8 cellular contexts compared by ENCODE assay signal in genomic region chr6:99426454-99426762, GRCh38. TPM values are rescaled to one million over a fixed set of nuclear protein-coding genes. Genes with fewer than 3 reads are reported as not detected.
DNase-seq lines count a peak whose midpoint lies in the region; ATAC-seq and TF ChIP-seq lines count a peak whose summit lies in the region.

No MANE protein-coding gene starts in this region.

- peaks cover 59% of the 10 kb centered on the region for H3K79me2 ChIP-seq in SK-N-SH (ENCODE audit: insufficient read depth)

- DNase-seq in SK-N-SH (no peak), adrenal gland (no peak), left kidney (ENCODE audit: low read depth, low spot score) (peak; percentile 19), suprapubic skin (ENCODE audit: low spot score in 2 of 2) (no peak)

- TF ChIP-seq POLR2A in adrenal gland (IDR thresholded peaks at IDR 0.05) (no peak), suprapubic skin (IDR thresholded peaks at IDR 0.05) (no peak)

- H3K9me3 ChIP-seq in SK-N-SH (no peaks in the 10 kb centered on the region), adrenal gland (replicated peaks in 1 of 3) (no peaks in the 10 kb centered on the region), suprapubic skin (no peaks in the 10 kb centered on the region)

- no peak for ATAC-seq in SK-N-SH treated with all-trans-retinoic acid at 6 μM for 48 hours
- no peak for ATAC-seq in GM19467 (IDR thresholded peaks at IDR 0.05; ENCODE audit: unreplicated experiment)
- no peak for ATAC-seq in GM19324 (IDR thresholded peaks at IDR 0.05; ENCODE audit: low FRiP score, unreplicated experiment)
- ATAC-seq in GM18868 (IDR thresholded peaks at IDR 0.05; ENCODE audit: unreplicated experiment), result no peak

- H3K4me1 ChIP-seq in SK-N-SH (ENCODE audit: control insufficient read depth in 1 of 2, insufficient read depth in 2 of 2, low read depth in 1 of 2, low read length in 1 of 2) (peaks cover 8 to 13% of the 10 kb centered on the region in 2 experiments), adrenal gland (replicated peaks in 1 of 2) (peaks cover 20 to 53% of the 10 kb centered on the region in 2 donors), suprapubic skin (peaks cover 53% of the 10 kb centered on the region)

- no peak for TF ChIP-seq RAD21 in SK-N-SH (IDR thresholded peaks at IDR 0.05; ENCODE audit: low read length)

- H3K9me2 ChIP-seq in SK-N-SH, result no peaks in the 10 kb centered on the region

- H3K4me2 ChIP-seq in SK-N-SH, result peak overlapping the region; percentile 77

- POLR2A ChIA-PET in SK-N-SH (lab: Yijun Ruan, JAX), result no interaction called here

- H2AFZ ChIP-seq in SK-N-SH (ENCODE audit: low read depth), result peak overlapping the region; percentile 75

- TF ChIP-seq CTCF in SK-N-SH (IDR thresholded peaks at IDR 0.05) (no peak), adrenal gland (IDR thresholded peaks at IDR 0.05) (no peak), suprapubic skin (IDR thresholded peaks at IDR 0.05) (no peak)

- no peaks in the 10 kb centered on the region for H3K27me3 ChIP-seq in SK-N-SH (ENCODE audit: insufficient read depth)
- H3K27me3 ChIP-seq in adrenal gland, result no peaks in the 10 kb centered on the region
- H3K27me3 ChIP-seq in suprapubic skin, result no peaks in the 10 kb centered on the region

- H3F3A ChIP-seq in SK-N-SH (replicated peaks; ENCODE audit: insufficient read depth), result peaks cover 16% of the 10 kb centered on the region

- CTCF ChIA-PET in SK-N-SH (lab: Yijun Ruan, JAX), result interaction anchor here (0.6 to 2.6 kb wide), 15 partner anchors 8 to 184 kb away, joined by 3 to 28 read pairs (median 5); partner anchors contain the start of gene FAXC

- H3K4me3 ChIP-seq in SK-N-SH (ENCODE audit: low read depth in 2 of 2, low read length in 1 of 2) (peak overlapping the region; percentile 90 to 99), adrenal gland (peak overlapping the region in 2 of 4 donors; percentile 76 to 98), suprapubic skin (peak overlapping the region; percentile 85)

- peaks cover 10 to 12% of the 10 kb centered on the region in 2 experiments for H3K36me3 ChIP-seq in SK-N-SH (replicated peaks in 1 of 2; ENCODE audit: control insufficient read depth in 1 of 2, insufficient read depth in 2 of 2, low read length in 1 of 2)
- H3K36me3 ChIP-seq in adrenal gland (replicated peaks in 1 of 2), result peaks cover 0 to 9% of the 10 kb centered on the region in 2 donors
- peaks cover 6% of the 10 kb centered on the region for H3K36me3 ChIP-seq in suprapubic skin

- no peak for TF ChIP-seq EP300 in SK-N-SH (IDR thresholded peaks at IDR 0.05; ENCODE audit: borderline replicate concordance in 1 of 2, low read depth in 1 of 2, low read length in 1 of 2)
- no peak for TF ChIP-seq EP300 in suprapubic skin (IDR thresholded peaks at IDR 0.05)

- H3K27ac ChIP-seq in SK-N-SH (ENCODE audit: low read depth in 2 of 2, low read length in 1 of 2), result peak overlapping the region; percentile 97 to 99
- peak overlapping the region; percentile 88 to 99 (median 98) for H3K27ac ChIP-seq in adrenal gland
- peak overlapping the region; percentile 100 for H3K27ac ChIP-seq in suprapubic skin

- H3K9ac ChIP-seq in SK-N-SH, result peak overlapping the region; percentile 94

- peaks cover 31% of the 10 kb centered on the region for H4K20me1 ChIP-seq in SK-N-SH (ENCODE audit: insufficient read depth)

- WGBS in SK-N-SH (ENCODE audit: low lambda C conversion rate), result 42% methylated on average over 4 of the region's 4 CpGs
- WGBS in adrenal gland, 4 donors, result 18 to 40% (median 24%) methylated on average over 4 of the region's 4 CpGs
- 27% methylated on average over 4 of the region's 4 CpGs for WGBS in suprapubic skin

- intact Hi-C loops in adrenal gland (cut with DNase I), result no loop called here

TF ChIP-seq in SK-N-SH, 30 proteins besides CTCF, POLR2A, EP300 and RAD21 (continues in another document):
- TF ChIP-seq RFX5 (IDR thresholded peaks at IDR 0.05; ENCODE audit: low read length), result no peak
- TF ChIP-seq POLR2AphosphoS5 (IDR thresholded peaks at IDR 0.05; ENCODE audit: low read depth, low read length), result no peak
- TF ChIP-seq USF2 (IDR thresholded peaks at IDR 0.05; ENCODE audit: borderline replicate concordance, low read depth, low read length), result no peak
- no peak for TF ChIP-seq NRF1 (IDR thresholded peaks at IDR 0.05; ENCODE audit: low read depth, low read length)
- no peak for TF ChIP-seq RXRA (IDR thresholded peaks at IDR 0.05; ENCODE audit: borderline replicate concordance, low read depth)
- no peak for TF ChIP-seq EZH2phosphoT487 (IDR thresholded peaks at IDR 0.05; ENCODE audit: borderline replicate concordance, low read depth)
- no peak for TF ChIP-seq FOXM1 (IDR thresholded peaks at IDR 0.05; ENCODE audit: low read depth)
- no peak for TF ChIP-seq TEAD4 (IDR thresholded peaks at IDR 0.05; ENCODE audit: borderline replicate concordance, insufficient read depth)
- TF ChIP-seq RCOR1 (IDR thresholded peaks at IDR 0.05; ENCODE audit: low read length), result no peak

TF ChIP-seq in SK-N-SH treated with all-trans-retinoic acid at 6 μM for 48 hours, 23 proteins besides CTCF, POLR2A, EP300 and RAD21:
- TF ChIP-seq OSR1 (CRISPR knock-in tag; IDR thresholded peaks at IDR 0.05), result no peak
- TF ChIP-seq ARNTL (CRISPR knock-in tag; IDR thresholded peaks at IDR 0.05; ENCODE audit: borderline replicate concordance, low read depth), result no peak
- no peak for TF ChIP-seq PPARA (CRISPR knock-in tag; IDR thresholded peaks at IDR 0.05; ENCODE audit: borderline replicate concordance)
- no peak for TF ChIP-seq ZFP30 (CRISPR knock-in tag; IDR thresholded peaks at IDR 0.05)
- no peak for TF ChIP-seq ZNF565 (CRISPR knock-in tag; conservative IDR thresholded peaks at IDR 0.05; ENCODE audit: low read depth)
- no peak for TF ChIP-seq ZC3H10 (CRISPR knock-in tag; IDR thresholded peaks at IDR 0.05)
- no peak for TF ChIP-seq GLIS3 (CRISPR knock-in tag; IDR thresholded peaks at IDR 0.05)
- no peak for TF ChIP-seq CSRNP3 (CRISPR knock-in tag; IDR thresholded peaks at IDR 0.05)
- no peak for TF ChIP-seq ZNF8 (CRISPR knock-in tag; IDR thresholded peaks at IDR 0.05)
- TF ChIP-seq CREB5 (CRISPR knock-in tag; IDR thresholded peaks at IDR 0.05; ENCODE audit: low read depth), result no peak
- TF ChIP-seq SNAI2 (CRISPR knock-in tag; IDR thresholded peaks at IDR 0.05), result no peak

RNA-seq across cellular contexts. Expression of gene PNISR, which starts 1.3 kb away (rescaled TPM):
- polyA plus RNA-seq in SK-N-SH (2012; rRNA removed) (39.1 and 63.0 TPM in 2 replicates), adrenal gland (100 to 1,000 TPM in 1 of 3 donors, 10 to 100 TPM in 2; 73.5 to 161 (median 95.5) TPM)
- 27.8 and 30.1 TPM in 2 replicates for polyA plus RNA-seq in SK-N-SH (2012; cell fraction: cytosol; rRNA removed)
- polyA plus RNA-seq in SK-N-SH (2012; cell fraction: nucleus; rRNA removed), result 150 and 304 TPM in 2 replicates
- total RNA-seq in adrenal gland (100 to 1,000 TPM in 2 of 8 donors, 10 to 100 TPM in 6; 25.6 to 160 (median 82.1) TPM), suprapubic skin (100 to 1,000 TPM in 1 of 4 donors, 10 to 100 TPM in 3; 52.9 to 335 (median 80.9) TPM)

RNA-seq across cellular contexts. Expression of gene COQ3, which starts 32.4 kb away (rescaled TPM):
- 6.4 and 8.0 TPM in 2 replicates for polyA plus RNA-seq in SK-N-SH (2012; rRNA removed)
- 8.2 and 10.0 TPM in 2 replicates for polyA plus RNA-seq in SK-N-SH (2012; cell fraction: cytosol; rRNA removed)
- 6.8 and 8.1 TPM in 2 replicates for polyA plus RNA-seq in SK-N-SH (2012; cell fraction: nucleus; rRNA removed)
- total RNA-seq in adrenal gland, result 10 to 100 TPM in 2 of 8 donors, 1 to 10 TPM in 6; 2.9 to 12.0 (median 9.0) TPM
- 10 to 100 TPM; 18.8 to 25.8 (median 20.5) TPM for polyA plus RNA-seq in adrenal gland
- total RNA-seq in suprapubic skin, result 1 to 10 TPM; 1.4 to 4.7 (median 3.5) TPM
